In the genomic region with DNA sequence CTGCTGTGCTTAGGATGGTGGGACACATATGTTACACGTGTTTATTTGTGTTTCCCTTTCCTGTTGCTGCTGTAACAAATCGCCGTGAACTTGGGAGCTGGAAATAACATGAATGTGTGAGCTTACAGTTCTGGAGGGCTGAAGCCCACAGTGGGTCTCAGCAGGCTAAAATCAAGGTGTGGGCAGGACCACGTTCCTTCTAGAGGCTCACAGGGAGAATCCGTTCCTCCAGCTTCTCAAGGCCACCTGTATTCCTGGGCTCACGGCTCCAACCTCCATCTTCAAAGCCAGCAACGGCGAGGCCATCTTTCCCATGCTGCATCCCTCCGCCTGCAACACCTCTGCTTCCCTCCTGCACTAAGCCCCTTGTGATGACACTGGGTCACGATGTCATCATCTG, we compare ENCODE assay signal across 10 cellular contexts. TPM values are rescaled to one million over a fixed set of nuclear protein-coding genes. Genes with fewer than 3 reads are reported as not detected.
DNase-seq lines count a peak whose midpoint lies in the region; ATAC-seq and TF ChIP-seq lines count a peak whose summit lies in the region.
"Had no signal": no experiment of that assay in that cellular context is flagged by ENCODE, and none has a peak within 500 bp of the region (broad histone marks: within the 10 kb centered on the region; RNA-seq: fewer than 3 reads in every experiment).

No MANE protein-coding gene starts in this region.

- H3K27me3 ChIP-seq in CD4-positive, alpha-beta memory T cell (ENCODE audit: insufficient read depth, low read length), result no peaks in the 10 kb centered on the region
- no peaks in the 10 kb centered on the region for H3K27me3 ChIP-seq in H9 (ENCODE audit: insufficient read depth, low read length)
- no peaks in the 10 kb centered on the region for H3K27me3 ChIP-seq in neural progenitor cell

- peak overlapping the region in 4 of 8 donors; percentile 52 to 65 (median 58) for H3K4me3 Mint-ChIP-seq in CD4-positive, alpha-beta memory T cell
- no peak overlapping the region for H3K4me3 Mint-ChIP-seq in H9
- H3K4me3 Mint-ChIP-seq in neural progenitor cell, result no peak overlapping the region

- H3K79me1 ChIP-seq in H9 (ENCODE audit: insufficient read depth, low read depth, low read length, poor library complexity, severe bottlenecking), result no peaks in the 10 kb centered on the region

- H3K27ac Mint-ChIP-seq in CD4-positive, alpha-beta memory T cell, result peak overlapping the region in 5 of 7 donors; percentile 61 to 93 (median 70)
- H3K27ac Mint-ChIP-seq in H9 (peak overlapping the region in 2 of 3 experiments; percentile 39 to 57; a peak in 1 of 7 replicates), neural progenitor cell (peak overlapping the region; percentile 40)

- H3K4me2 ChIP-seq in H9 (ENCODE audit: insufficient read depth, insufficient read length, low read length), result no peak overlapping the region
- no peak overlapping the region for H3K4me2 ChIP-seq in neural progenitor cell

- H2BK12ac ChIP-seq in H9 (ENCODE audit: insufficient read length, low read depth, low read length), result no peak overlapping the region

- H3K9ac ChIP-seq in H9 (ENCODE audit: extremely low read depth, insufficient read length, low read length) (no peak overlapping the region), neural progenitor cell (no peak overlapping the region)

- no peaks in the 10 kb centered on the region for H3K36me3 ChIP-seq in CD4-positive, alpha-beta memory T cell (ENCODE audit: insufficient read depth, low read length)
- no peaks in the 10 kb centered on the region for H3K36me3 ChIP-seq in neural progenitor cell

- TF ChIP-seq CTCF in H9 (conservative IDR thresholded peaks at IDR 0.05) (no peak), neural progenitor cell (IDR thresholded peaks at IDR 0.05) (no peak)

- H3K27ac ChIP-seq in CD4-positive, alpha-beta memory T cell (ENCODE audit: low read depth, low read length), result no peak overlapping the region
- no peak overlapping the region for H3K27ac ChIP-seq in H9 (ENCODE audit: insufficient read length, low read depth, low read length)
- peak overlapping the region; percentile 31 for H3K27ac ChIP-seq in adipose tissue (ENCODE audit: low read depth, low read length)
- no peak overlapping the region for H3K27ac ChIP-seq in neural progenitor cell
- H3K27ac ChIP-seq: SK-N-MC had no signal

- H3K18ac ChIP-seq in H9 (ENCODE audit: insufficient read length, low read depth, low read length), result no peak overlapping the region

- POLR2A ChIA-PET in CD4-positive, alpha-beta memory T cell (lab: Charles Lee; ENCODE audit: partially characterized antibody), result no interaction called here

- H2BK120ac ChIP-seq in H9 (ENCODE audit: low read depth, low read length, poor library complexity, severe bottlenecking), result no peak overlapping the region

- no peak overlapping the region for H3K14ac ChIP-seq in H9 (ENCODE audit: insufficient read depth, low read length)

- no peaks in the 10 kb centered on the region for H3K36me3 Mint-ChIP-seq in CD4-positive, alpha-beta memory T cell
- H3K36me3 Mint-ChIP-seq in H9 (ENCODE audit: insufficient read depth in 1 of 3, low read depth in 3 of 3) (no peaks in the 10 kb centered on the region), neural progenitor cell (no peaks in the 10 kb centered on the region)

- no CpG with 5 or more reads among the region's 10 CpGs for WGBS in H9 (ENCODE audit: extremely low coverage, insufficient read length, low lambda C conversion rate)
- 83 to 90% (median 84%) methylated on average over 10 of the region's 10 CpGs for WGBS in adipose tissue, 3 donors

- peaks cover 44 to 65% (median 51%) of the 10 kb centered on the region in 4 donors for H3K4me1 Mint-ChIP-seq in CD4-positive, alpha-beta memory T cell
- peaks cover 3 to 7% of the 10 kb centered on the region in 2 experiments; a peak in 2 of 4 replicates for H3K4me1 Mint-ChIP-seq in H9
- H3K4me1 Mint-ChIP-seq in neural progenitor cell, result peaks cover 24% of the 10 kb centered on the region

- H4K5ac ChIP-seq in H9 (ENCODE audit: insufficient read length, low read depth, low read length), result no peak overlapping the region

- H2BK15ac ChIP-seq in H9 (ENCODE audit: low read depth, low read length), result no peak overlapping the region

- peaks cover 10% of the 10 kb centered on the region for H3F3A ChIP-seq in neural progenitor cell (ENCODE audit: low read depth)

- H4K8ac ChIP-seq in H9 (replicated peaks; ENCODE audit: insufficient read length, low read depth, low read length), result no peak overlapping the region

- H3K9me3 ChIP-seq in CD4-positive, alpha-beta memory T cell (ENCODE audit: control insufficient read depth in 1 of 2, low read length in 2 of 2), result no peaks in the 10 kb centered on the region
- H3K9me3 ChIP-seq in H9 (ENCODE audit: control insufficient read depth, low read depth, low read length) (no peaks in the 10 kb centered on the region), neural progenitor cell (ENCODE audit: low read depth) (no peaks in the 10 kb centered on the region)

- intact Hi-C loops in CD4-positive, alpha-beta memory T cell (cut with micrococcal nuclease), result no loop called here

- H3K56ac ChIP-seq in H9 (ENCODE audit: insufficient read length, low read depth, low read length), result no peak overlapping the region

- H3K79me2 ChIP-seq in H9 (ENCODE audit: insufficient read depth, low read length) (no peaks in the 10 kb centered on the region), neural progenitor cell (ENCODE audit: low read depth) (no peaks in the 10 kb centered on the region)

- H3K4me3 ChIP-seq in CD4-positive, alpha-beta memory T cell (ENCODE audit: low read length in 2 of 2), result no peak overlapping the region
- no peak overlapping the region for H3K4me3 ChIP-seq in neural progenitor cell
- H3K4me3 ChIP-seq: SK-N-MC had no signal

- H3T11ph ChIP-seq in H9 (ENCODE audit: low read length), result no peak overlapping the region

- CTCF ChIA-PET in CD4-positive, alpha-beta memory T cell (lab: Charles Lee; ENCODE audit: partially characterized antibody), result interaction anchor here (4.2 kb wide), 1 partner anchor 13 kb away, joined by 20 read pairs; no protein-coding TSS in a partner anchor

- H3K4me1 ChIP-seq in CD4-positive, alpha-beta memory T cell (ENCODE audit: insufficient read depth, low read length), result peaks cover 40% of the 10 kb centered on the region
- H3K4me1 ChIP-seq in H9 (ENCODE audit: insufficient read depth, low read length) (no peaks in the 10 kb centered on the region), neural progenitor cell (peaks cover 7% of the 10 kb centered on the region)

- no peaks in the 10 kb centered on the region for H3K23me2 ChIP-seq in H9 (ENCODE audit: insufficient read length, low read depth, low read length, poor library complexity, severe bottlenecking)

- H4K20me1 ChIP-seq in H9 (ENCODE audit: control insufficient read depth, insufficient read depth, insufficient read length) (no peaks in the 10 kb centered on the region), neural progenitor cell (ENCODE audit: low read depth) (no peaks in the 10 kb centered on the region)

- H3K23ac ChIP-seq in H9 (ENCODE audit: insufficient read length, low read depth, low read length), result no peak overlapping the region

- H3K27me3 Mint-ChIP-seq in CD4-positive, alpha-beta memory T cell, result no peaks in the 10 kb centered on the region
- H3K27me3 Mint-ChIP-seq in H9 (ENCODE audit: low read depth) (peaks cover 5% of the 10 kb centered on the region), neural progenitor cell (ENCODE audit: insufficient read depth, low read depth) (peaks cover 15% of the 10 kb centered on the region)

- H2BK5ac ChIP-seq in H9 (ENCODE audit: insufficient read length, low read length), result no peak overlapping the region

- H2AFZ ChIP-seq in H9 (ENCODE audit: low read length) (no peak overlapping the region), neural progenitor cell (replicated peaks) (no peak overlapping the region)

- no peak for DNase-seq in CD4-positive, alpha-beta memory T cell
- no peak for DNase-seq in H9
- DNase-seq in neural progenitor cell (ENCODE audit: low spot score), result no peak
- DNase-seq in SKM-1 treated with dmso at 0.1 percent for 144 hours (lab: John Stamatoyannopoulos, UW; ENCODE audit: unreplicated experiment), result no peak
- DNase-seq: MM.1S, NCI-H2171 had no signal

- ATAC-seq in HG03460 (IDR thresholded peaks at IDR 0.05; ENCODE audit: unreplicated experiment), result no peak
- no peak for ATAC-seq in HG03108 (IDR thresholded peaks at IDR 0.05; ENCODE audit: unreplicated experiment)

- no peak overlapping the region for H2BK20ac ChIP-seq in H9 (ENCODE audit: low read depth, low read length, poor library complexity, severe bottlenecking)

- no peak overlapping the region for H2AK5ac ChIP-seq in H9 (ENCODE audit: insufficient read length, low read length)

- peaks cover 0 to 1% (median 0%) of the 10 kb centered on the region in 8 donors for H3K9me3 Mint-ChIP-seq in CD4-positive, alpha-beta memory T cell
- H3K9me3 Mint-ChIP-seq in H9, result peaks cover 0 to 2% of the 10 kb centered on the region in 2 experiments; a peak in 1 of 5 replicates
- H3K9me3 Mint-ChIP-seq in neural progenitor cell, result no peaks in the 10 kb centered on the region

- H3K4ac ChIP-seq in H9 (ENCODE audit: low read depth, low read length), result no peak overlapping the region

- H4K91ac ChIP-seq in H9 (ENCODE audit: insufficient read length, low read depth, low read length), result no peak overlapping the region

RNA-seq across cellular contexts. Expression of a gene that starts 27.4 kb away (rescaled TPM):
- total RNA-seq in CD4-positive, alpha-beta memory T cell, result not detected
- polyA plus RNA-seq in CD4-positive, alpha-beta memory T cell, result not detected
- total RNA-seq in H9 (2021), result 18.9 and 20.0 TPM in 2 replicates
- polyA plus RNA-seq in adipose tissue, result 10 to 100 TPM in 2 of 3 donors, 1 to 10 TPM in 1; 2.0 to 79.7 (median 15.9) TPM
- total RNA-seq in neural progenitor cell (ENCODE audit: low replicate concordance), result 31.3 and 35.6 TPM in 2 replicates

Comparison
In these comparisons a context has a peak if more than half of its experiments do, and no peak if none do; other contexts are left out.
1. RNA of a gene that starts 27.4 kb away (total RNA-seq): 31.3 to 35.6 TPM in neural progenitor cell and 18.9 to 20.0 TPM in H9; not detected in CD4-positive, alpha-beta memory T cell; every median in the first group is over 10 times any median in the second.
2. Peak in every context shown above with its lines, with median percentiles within 50 percentile points of each other: H3K27ac Mint-ChIP-seq.